Comparison of ENCODE assay signal across 31 cellular contexts in the genomic region with DNA sequence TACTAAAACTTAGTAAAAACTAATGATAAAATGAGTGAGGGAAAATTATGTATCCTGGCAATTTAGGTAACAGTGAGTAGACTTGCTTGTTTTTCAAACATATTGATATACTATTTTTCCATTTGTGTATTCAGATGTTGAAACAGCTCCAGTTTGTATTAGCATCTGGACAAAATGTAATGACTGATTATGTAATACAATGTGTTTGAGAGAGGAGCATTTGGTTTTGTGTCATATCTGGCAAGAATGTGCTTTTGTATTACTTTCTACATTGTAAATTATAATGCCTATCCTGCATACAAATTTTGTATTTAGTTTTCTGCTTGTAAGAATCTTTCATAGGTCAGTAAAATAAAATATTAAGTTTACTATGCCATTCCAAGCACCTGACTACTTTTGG. TPM values are rescaled to one million over a fixed set of nuclear protein-coding genes. Genes with fewer than 3 reads are reported as not detected.
A peak's percentile ranks its signal among the peaks of the same experiment; 100 is the strongest.
DNase-seq lines count a peak whose midpoint lies in the region; ATAC-seq, FAIRE-seq and TF ChIP-seq lines count a peak whose summit lies in the region.
"Had no signal": no experiment of that assay in that cellular context is flagged by ENCODE, and none has a peak within 500 bp of the region (broad histone marks: within the 10 kb centered on the region; RNA-seq: fewer than 3 reads in every experiment).

No MANE protein-coding gene starts in this region.

- peak overlapping the region; percentile 22; the same call in 1 of the 2 replicates for H3K4me2 ChIP-seq in GM12878 (ENCODE audit: control insufficient read depth, insufficient read depth)
- H3K4me2 ChIP-seq in mammary epithelial cell (ENCODE audit: insufficient read depth, low read depth, low read length) = no peak overlapping the region
- H3K4me2 ChIP-seq: hepatocyte had no signal

- H3K4me1 ChIP-seq in GM12878 (ENCODE audit: control insufficient read depth, insufficient read depth, low read length) (no peaks in the 10 kb centered on the region), mammary epithelial cell (ENCODE audit: insufficient read depth, low read length) (peaks cover 16% of the 10 kb centered on the region), aorta (ENCODE audit: control insufficient read depth in 1 of 2, insufficient read depth in 2 of 2, low read length in 2 of 2) (peaks cover 0 to 7% of the 10 kb centered on the region in 2 donors)

- POLR2A ChIA-PET in GM12878 (lab: Charles Lee) = no interaction called here
- POLR2A ChIA-PET in HEK293T (lab: Yijun Ruan, JAX) = no interaction called here

- no peak for TF ChIP-seq EP300 in GM12878 (IDR thresholded peaks at IDR 0.05; ENCODE audit: borderline replicate concordance in 1 of 2, control insufficient read depth in 1 of 2, low read depth in 2 of 2, low read length in 2 of 2)

- no peaks in the 10 kb centered on the region for H4K20me1 ChIP-seq in GM12878 (ENCODE audit: control insufficient read depth, insufficient read depth)
- H4K20me1 ChIP-seq in mammary epithelial cell (ENCODE audit: insufficient read depth, low read length) = no peaks in the 10 kb centered on the region

- TF ChIP-seq CTCF in GM12878 (IDR thresholded peaks at IDR 0.05 in 2 of 3, conservative IDR thresholded peaks at IDR 0.05 in 1 of 3; ENCODE audit: control insufficient read depth in 2 of 3, extremely low read depth in 1 of 3, insufficient read depth in 1 of 3, low read depth in 3 of 3, low read length in 3 of 3) = no peak
- no peak for TF ChIP-seq CTCF in mammary epithelial cell (conservative IDR thresholded peaks at IDR 0.05 in 1 of 2, IDR thresholded peaks at IDR 0.05 in 1 of 2; ENCODE audit: extremely low read depth in 1 of 2, insufficient read depth in 1 of 2, low read depth in 1 of 2, low read length in 2 of 2)

- H3K79me2 ChIP-seq in GM12878 (ENCODE audit: control insufficient read depth, insufficient read depth, low read length) = peaks cover 98% of the 10 kb centered on the region
- peaks cover 99% of the 10 kb centered on the region for H3K79me2 ChIP-seq in mammary epithelial cell (ENCODE audit: insufficient read depth, low read length)

- no peak overlapping the region for H3K4me3 ChIP-seq in GM12878
- H3K4me3 ChIP-seq in mammary epithelial cell (replicated peaks in 1 of 3; ENCODE audit: insufficient read depth in 1 of 3, low read depth in 2 of 3, low read length in 3 of 3) = no peak overlapping the region
- H3K4me3 ChIP-seq in aorta (ENCODE audit: low read length in 2 of 2) = no peak overlapping the region
- H3K4me3 ChIP-seq: gastrocnemius medialis, HAP-1, hepatocyte, stomach, tibial nerve had no signal

- H3K27me3 ChIP-seq in GM12878 (replicated peaks in 1 of 2; ENCODE audit: control insufficient read depth in 2 of 2, insufficient read depth in 2 of 2, low read length in 1 of 2) (no peaks in the 10 kb centered on the region), mammary epithelial cell (ENCODE audit: insufficient read depth, low read length) (no peaks in the 10 kb centered on the region), aorta (ENCODE audit: control insufficient read depth in 1 of 2, insufficient read depth in 2 of 2, low read length in 1 of 2) (no peaks in the 10 kb centered on the region)
- H3K27me3 ChIP-seq: gastrocnemius medialis, hepatocyte, stomach, tibial nerve had no signal

- TF ChIP-seq RAD21 in GM12878 (IDR thresholded peaks at IDR 0.05; ENCODE audit: insufficient read depth, low read depth, low read length) = no peak

- TF ChIP-seq POLR2A in GM12878 (IDR thresholded peaks at IDR 0.05; ENCODE audit: low read depth, low read length) = no peak

- ATAC-seq in GM12878 = no peak
- ATAC-seq in aorta (ENCODE audit: low FRiP score) = no peak
- ATAC-seq: gastrocnemius medialis, left colon had no signal

- intact Hi-C loops in GM12878 (cut with micrococcal nuclease; ENCODE audit: unreplicated experiment) = loop anchor here (10.0 kb wide), 1 partner anchor 504 kb away; no protein-coding TSS in a partner anchor
- intact Hi-C loops in mammary epithelial cell (cut with micrococcal nuclease) = no loop called here
- intact Hi-C loops in aorta (cut with DNase I) = loop anchor here in 1 of 2 donors (5.0 to 10.0 kb wide), 3 partner anchors 86 to 743 kb away; no protein-coding TSS in a partner anchor

- dilution Hi-C loops in mammary epithelial cell (cut with HindIII; ENCODE audit: low sequenced_read_pairs) = no loop called here

- H3K9ac ChIP-seq in GM12878 (ENCODE audit: control insufficient read depth, insufficient read depth, low read length) (no peak overlapping the region), mammary epithelial cell (ENCODE audit: insufficient read depth, low read length) (no peak overlapping the region)
- H3K9ac ChIP-seq: parathyroid adenoma had no signal

- no peak overlapping the region for H3K27ac ChIP-seq in GM12878 (ENCODE audit: control insufficient read depth, insufficient read depth)
- no peak overlapping the region for H3K27ac ChIP-seq in mammary epithelial cell (ENCODE audit: insufficient read depth, low read depth, low read length)
- no peak overlapping the region for H3K27ac ChIP-seq in aorta (ENCODE audit: low read depth in 1 of 2, low read length in 2 of 2)
- H3K27ac ChIP-seq: hepatocyte, parathyroid adenoma, stomach, WERI-Rb-1 had no signal

- RAD21 ChIA-PET in GM12878 (lab: Charles Lee; ENCODE audit: unreplicated experiment) = no interaction called here

- SMC1A ChIA-PET in GM12878 (lab: Charles Lee; ENCODE audit: uncharacterized antibody, unreplicated experiment) = interaction anchor here (1.0 to 1.4 kb wide), 3 partner anchors 13 to 115 kb away, joined by 3 read pairs; no protein-coding TSS in a partner anchor

- H3K9me3 ChIP-seq in GM12878 (replicated peaks; ENCODE audit: control insufficient read depth, insufficient read depth, low read length) = no peaks in the 10 kb centered on the region
- H3K9me3 ChIP-seq in mammary epithelial cell (replicated peaks; ENCODE audit: insufficient read depth, low read length) = no peaks in the 10 kb centered on the region
- H3K9me3 ChIP-seq in aorta (ENCODE audit: control insufficient read depth, low read length) = no peaks in the 10 kb centered on the region
- H3K9me3 ChIP-seq: gastrocnemius medialis, HAP-1, stomach, tibial nerve had no signal

- CTCF ChIA-PET in GM12878 (lab: Yijun Ruan, JAX) = no interaction called here
- CTCF ChIA-PET in HEK293T (lab: Yijun Ruan, JAX) = no interaction called here
- CTCF ChIA-PET in mammary epithelial cell (lab: Charles Lee; ENCODE audit: low non-redundant PET) = no interaction called here

- H2AFZ ChIP-seq in GM12878 (ENCODE audit: control insufficient read depth, low read depth, low read length) (no peak overlapping the region), mammary epithelial cell (ENCODE audit: low read depth, low read length) (no peak overlapping the region)
- H2AFZ ChIP-seq: hepatocyte, parathyroid adenoma had no signal

- in situ Hi-C loops in GM12878 (cut with MboI) (loop anchor here (10.0 kb wide), 1 partner anchor 504 kb away; no protein-coding TSS in a partner anchor), mammary epithelial cell (cut with MboI; ENCODE audit: low sequenced_read_pairs in 2 of 2) (no loop called here)

- H3K36me3 ChIP-seq in GM12878 (ENCODE audit: control insufficient read depth in 2 of 2, insufficient read depth in 2 of 2, low read length in 1 of 2) = no peaks in the 10 kb centered on the region; a peak in 1 of 4 replicates
- H3K36me3 ChIP-seq in mammary epithelial cell (ENCODE audit: insufficient read depth, low read length) = peaks cover 2% of the 10 kb centered on the region
- no peaks in the 10 kb centered on the region for H3K36me3 ChIP-seq in aorta (ENCODE audit: control insufficient read depth in 1 of 2, insufficient read depth in 2 of 2, low read length in 1 of 2)
- H3K36me3 ChIP-seq: gastrocnemius medialis, HAP-1, tibial nerve had no signal

- no TSS peak for BruUV-seq in GM12878 (replicated peaks; lab: Mats Ljungman, UMichigan)
- no TSS peak for BruUV-seq in mammary epithelial cell (replicated peaks; lab: Mats Ljungman, UMichigan)

- FAIRE-seq in GM12878 (lab: Jason Lieb, UNC) = no peak
- FAIRE-seq in islet of Langerhans (lab: Jason Lieb, UNC) = peak; percentile 72
- FAIRE-seq: RCC 7860 had no signal

- DNase-seq in AG08395 (ENCODE audit: low spot score) = peak; percentile 15
- DNase-seq in GM04503 (ENCODE audit: low read depth) = peak; percentile 11
- DNase-seq in GM12878 (ENCODE audit: low read depth, low spot score) = no peak
- DNase-seq in HEK293T (ENCODE audit: extremely low spot score) = no peak
- DNase-seq in foreskin melanocyte = no peak
- no peak for DNase-seq in mammary epithelial cell
- DNase-seq in aorta = no peak
- DNase-seq: activated CD4-positive, alpha-beta T cell treated with anti-CD3 and anti-CD28 coated beads for 48 hours; activated effector memory CD4-positive, alpha-beta T cell treated with Interleukin-2 at 50 U/mL for 16 hours; activated naive CD8-positive, alpha-beta T cell treated with anti-CD3 and anti-CD28 coated beads, Interleukin-2, amount 10 ng/mL, durations not matched to agents 7 days and 5 days; caudate nucleus; CD8-positive, alpha-beta memory T cell; DMS 273 treated with DMSO at 0.1 percent for 48 hours; gastrocnemius medialis; Kasumi-1; left colon; mesendoderm; NCI-H146; NCI-H748 treated with DMSO at 0.1 percent for 48 hours; SHP77 treated with DMSO at 0.1 percent for 48 hours; stimulated activated CD4-positive, alpha-beta T cell treated with anti-CD3 and anti-CD28 coated beads, Interleukin-1b, Interleukin-23, amount 100 ng/mL, for 48 hours; stomach; SW 1271; T-helper 9 cell; WERI-Rb-1 had no signal

TF ChIP-seq in HEK293T, 16 proteins besides CTCF, POLR2A, EP300 and RAD21 (continues in another document):
- TF ChIP-seq L3MBTL2 (conservative IDR thresholded peaks at IDR 0.05) = no peak

RNA-seq across cellular contexts. Expression of a gene that starts 5.7 kb away (rescaled TPM):
- 699 and 744 TPM in 2 replicates for total RNA-seq in GM12878 (2013; cell fraction: nucleolus; rRNA removed)
- 75.3 and 97.4 TPM in 2 replicates for total RNA-seq in GM12878 (2014; rRNA removed)
- total RNA-seq in GM12878 (2014; rRNA removed; fragmentation: Illumina TruSeq; extraction: Trizol) = 127 and 131 TPM in 2 replicates
- 48.2 and 55.1 TPM in 2 replicates for total RNA-seq in GM12878 (2021)
- polyA plus RNA-seq in GM12878 (2011; ENCODE audit: low read depth) = 30.1 TPM
- 98.5 and 103 TPM in 2 replicates for polyA plus RNA-seq in GM12878 (2011; rRNA removed)
- 79.0 and 85.4 TPM in 2 replicates for polyA plus RNA-seq in GM12878 (2011; cell fraction: cytosol; rRNA removed)
- polyA plus RNA-seq in GM12878 (2011; cell fraction: nucleus; rRNA removed) = 122 and 139 TPM in 2 replicates
- polyA plus RNA-seq in GM12878 (2012) = 50.7 and 52.9 TPM in 2 replicates
- polyA plus RNA-seq in GM12878 (2014; fragmentation: Illumina TruSeq; extraction: Trizol) = 89.4 and 104 TPM in 2 replicates
- polyA plus RNA-seq in GM12878 (2014; fragmentation: Nextera tagmentation; extraction: Ambion mirVana) = 10 to 100 TPM; 37.9 to 55.4 TPM
- 54.3 and 71.9 TPM in 2 replicates for polyA plus RNA-seq in GM12878 (2014; rRNA removed)
- polyA plus RNA-seq in GM12878 (2016; fragmentation: Nextera tagmentation; extraction: Ambion mirVana) = 100 to 1,000 TPM in 1 of 2 experiments, 10 to 100 TPM in 1; 92.1 to 102 TPM
- polyA minus RNA-seq in GM12878 (2011; rRNA and poly(A)+ RNA removed) = 121 and 190 TPM in 2 replicates
- polyA minus RNA-seq in GM12878 (2011; cell fraction: cytosol; rRNA and poly(A)+ RNA removed) = 34.2 and 49.6 TPM in 2 replicates
- polyA minus RNA-seq in GM12878 (2011; cell fraction: nucleus; rRNA and poly(A)+ RNA removed) = 184 and 272 TPM in 2 replicates
- total RNA-seq in mammary epithelial cell = 100 to 1,000 TPM in 1 of 2 donors, 10 to 100 TPM in 1; 62.5 to 123 TPM
- 61.9 TPM for polyA plus RNA-seq in mammary epithelial cell
- polyA minus RNA-seq in mammary epithelial cell = 81.6 TPM
- 100 to 1,000 TPM in 1 of 2 donors, 10 to 100 TPM in 1; 76.6 to 108 TPM for total RNA-seq in aorta
- polyA plus RNA-seq in aorta = 10 to 100 TPM; 39.0 to 41.8 TPM

Comparison
In these comparisons a context has a peak if more than half of its experiments do, and no peak if none do; other contexts are left out.
1. DNase-seq: peak in AG08395 (single experiment) and GM04503 (single experiment); none in GM12878 (single experiment), HEK293T (single experiment), foreskin melanocyte (single experiment), mammary epithelial cell (single experiment) and aorta (0 of 2).